11 cellular contexts compared by ENCODE assay signal in the genomic region with DNA sequence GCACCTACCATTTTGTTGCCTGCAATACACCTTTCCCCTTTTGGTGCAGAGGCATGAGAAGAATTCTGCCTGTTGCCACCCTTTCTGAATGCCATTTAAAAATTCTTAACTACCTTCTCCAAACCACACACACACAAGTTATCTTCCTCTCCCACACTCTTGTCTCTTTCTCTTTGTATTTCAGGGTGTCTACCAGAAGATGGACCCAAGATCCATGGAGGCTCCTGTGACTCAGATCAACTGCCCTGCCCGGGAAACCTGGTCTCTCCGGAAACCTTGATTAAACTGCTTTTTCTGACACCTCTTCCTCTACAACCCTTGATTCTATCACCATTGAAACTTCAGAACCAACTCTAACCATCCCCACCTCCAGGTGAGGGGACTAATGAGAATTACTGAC. TPM values are rescaled to one million over a fixed set of nuclear protein-coding genes. Genes with fewer than 3 reads are reported as not detected.
DNase-seq lines count a peak whose midpoint lies in the region; ATAC-seq, FAIRE-seq and TF ChIP-seq lines count a peak whose summit lies in the region.
"Had no signal": no experiment of that assay in that cellular context is flagged by ENCODE, and none has a peak within 500 bp of the region (broad histone marks: within the 10 kb centered on the region; RNA-seq: fewer than 3 reads in every experiment).

No MANE protein-coding gene starts in this region.

- H3K79me2 ChIP-seq in astrocyte (ENCODE audit: insufficient read depth, low read length): peaks cover 14% of the 10 kb centered on the region

- no peaks in the 10 kb centered on the region for H3K9me3 Mint-ChIP-seq in astrocyte (ENCODE audit: unreplicated experiment)
- no peaks in the 10 kb centered on the region for H3K9me3 Mint-ChIP-seq in activated naive CD4-positive, alpha-beta T cell treated with anti-CD3 and anti-CD28 coated beads, Interleukin-2, amount 50 U/mL, for 72 hours
- H3K9me3 Mint-ChIP-seq: WTC11 had no signal

- no peaks in the 10 kb centered on the region for H3K9me3 ChIP-seq in astrocyte (ENCODE audit: insufficient read depth, low read depth, low read length)
- H3K9me3 ChIP-seq: thoracic aorta had no signal

- H3K27ac Mint-ChIP-seq in astrocyte (ENCODE audit: unreplicated experiment): peak overlapping the region; percentile 42
- H3K27ac Mint-ChIP-seq in activated naive CD4-positive, alpha-beta T cell treated with anti-CD3 and anti-CD28 coated beads, Interleukin-2, amount 50 U/mL, for 72 hours: peak overlapping the region in 1 of 2 donors; percentile 5
- H3K27ac Mint-ChIP-seq: WTC11 had no signal

- no peaks in the 10 kb centered on the region for H3K27me3 Mint-ChIP-seq in astrocyte (ENCODE audit: low read depth, unreplicated experiment)

- H3K4me3 ChIP-seq in astrocyte (ENCODE audit: insufficient read depth, low read depth, low read length): no peak overlapping the region
- H3K4me3 ChIP-seq: thoracic aorta had no signal

- no peak for ATAC-seq in activated naive CD4-positive, alpha-beta T cell treated with anti-CD3 and anti-CD28 coated beads, Interleukin-2, amount 50 U/mL, for 72 hours
- no peak for ATAC-seq in GM19395 (IDR thresholded peaks at IDR 0.05; ENCODE audit: unreplicated experiment)
- ATAC-seq: WTC11 had no signal

- peak overlapping the region; percentile 8 for H2AFZ ChIP-seq in astrocyte (ENCODE audit: low read depth, low read length)

- in situ Hi-C loops in KBM-7 (cut with MboI; ENCODE audit: low pct_unique_long_range_greater_than_20kb, low sequenced_read_pairs): no loop called here

- no peaks in the 10 kb centered on the region for H3K36me3 Mint-ChIP-seq in astrocyte (ENCODE audit: low read depth, unreplicated experiment)
- peaks cover 14 to 17% of the 10 kb centered on the region in 2 donors for H3K36me3 Mint-ChIP-seq in activated naive CD4-positive, alpha-beta T cell treated with anti-CD3 and anti-CD28 coated beads, Interleukin-2, amount 50 U/mL, for 72 hours

- no peaks in the 10 kb centered on the region for H3K27me3 ChIP-seq in astrocyte (ENCODE audit: insufficient read depth, low read length)

- peak; percentile 10 for TF ChIP-seq CTCF in astrocyte (IDR thresholded peaks at IDR 0.05; ENCODE audit: insufficient read depth, low read depth, low read length)

- H3K36me3 ChIP-seq in astrocyte (ENCODE audit: insufficient read depth, low read length): peaks cover 5% of the 10 kb centered on the region
- H3K36me3 ChIP-seq: thoracic aorta had no signal

- no peak overlapping the region for H3K27ac ChIP-seq in astrocyte (ENCODE audit: low read depth, low read length)
- H3K27ac ChIP-seq: thoracic aorta had no signal

- H3K4me1 Mint-ChIP-seq in astrocyte (ENCODE audit: low read depth, unreplicated experiment): peaks cover 1% of the 10 kb centered on the region

- peak overlapping the region; percentile 31 for H3K4me2 ChIP-seq in astrocyte (ENCODE audit: low read length)

- peak overlapping the region; percentile 0 for H3K9ac ChIP-seq in astrocyte (ENCODE audit: low read length)

- no peak for FAIRE-seq in astrocyte (lab: Jason Lieb, UNC)

- H4K20me1 ChIP-seq in astrocyte (ENCODE audit: insufficient read depth, low read length): no peaks in the 10 kb centered on the region

- DNase-seq in DMS 273 (lab: John Stamatoyannopoulos, UW; ENCODE audit: unreplicated experiment) (peak; percentile 97), KBM-7 (peak; percentile 61), astrocyte (ENCODE audit: low read depth) (peak; percentile 21), myocyte (ENCODE audit: low read depth) (peak; percentile 32), GOT3 (lab: John Stamatoyannopoulos, UW) (no peak), HK-2 (ENCODE audit: unreplicated experiment) (no peak)
- DNase-seq in activated naive CD4-positive, alpha-beta T cell treated with anti-CD3 and anti-CD28 coated beads, Interleukin-2, amount 50 U/mL, for 72 hours (ENCODE audit: low spot score in 2 of 2): no peak
- DNase-seq: effector CD4-positive, alpha-beta T cell had no signal

- peaks cover 7% of the 10 kb centered on the region for H3K4me1 ChIP-seq in astrocyte (ENCODE audit: insufficient read depth, low read length)

- no peak overlapping the region for H3K4me3 Mint-ChIP-seq in astrocyte (ENCODE audit: unreplicated experiment)
- H3K4me3 Mint-ChIP-seq: WTC11 had no signal

RNA-seq across cellular contexts. Expression of gene TARS2, which starts 2.4 kb away (rescaled TPM):
- 15.5 and 15.7 TPM in 2 replicates for total RNA-seq in astrocyte
- total RNA-seq in myocyte: 17.7 and 19.2 TPM in 2 replicates
- polyA plus RNA-seq in myocyte (2012): 22.3 TPM
- total RNA-seq in activated naive CD4-positive, alpha-beta T cell treated with anti-CD3 and anti-CD28 coated beads, Interleukin-2, amount 50 U/mL, for 72 hours: 10 to 100 TPM; 48.7 to 56.4 TPM

RNA-seq across cellular contexts. Expression of gene ECM1, which starts 23.0 kb away (rescaled TPM):
- total RNA-seq in astrocyte: 26.0 and 27.4 TPM in 2 replicates
- 33.6 and 35.0 TPM in 2 replicates for total RNA-seq in myocyte
- 197 TPM for polyA plus RNA-seq in myocyte (2012)
- total RNA-seq in activated naive CD4-positive, alpha-beta T cell treated with anti-CD3 and anti-CD28 coated beads, Interleukin-2, amount 50 U/mL, for 72 hours: 1 to 10 TPM; 1.3 to 1.6 TPM

RNA-seq across cellular contexts. Expression of gene FALEC, which starts 30.7 kb away (rescaled TPM):
- 0.43 TPM in 1 of 2 replicates, not detected in the other for total RNA-seq in astrocyte
- total RNA-seq in myocyte: not detected in 2 replicates
- polyA plus RNA-seq in myocyte (2012): 0.93 TPM
- total RNA-seq in activated naive CD4-positive, alpha-beta T cell treated with anti-CD3 and anti-CD28 coated beads, Interleukin-2, amount 50 U/mL, for 72 hours: under 1 TPM; 0.66 to 0.89 TPM
- total RNA-seq: thoracic aorta had no signal

Comparison
In these comparisons a context has a peak if more than half of its experiments do, and no peak if none do; other contexts are left out.
1. DNase-seq: peak in DMS 273 (single experiment), KBM-7 (single experiment), astrocyte (single experiment) and myocyte (single experiment); none in activated naive CD4-positive, alpha-beta T cell treated with anti-CD3 and anti-CD28 coated beads, Interleukin-2, amount 50 U/mL, for 72 hours (0 of 2), GOT3 (single experiment) and HK-2 (single experiment).
2. RNA of gene ECM1, which starts 23.0 kb away (total RNA-seq): 33.6 to 35.0 TPM in myocyte and 26.0 to 27.4 TPM in astrocyte; 1.3 to 1.6 TPM in activated naive CD4-positive, alpha-beta T cell treated with anti-CD3 and anti-CD28 coated beads, Interleukin-2, amount 50 U/mL, for 72 hours; every median in the first group is over 10 times any median in the second.